ENCODE assay signal across 1 cellular context in genomic region chr2:122390406-122390805, GRCh38.
TF ChIP-seq lines count a peak whose summit lies in the region.

No MANE protein-coding gene starts in this region.

TF ChIP-seq in K562, 482 proteins besides CTCF, POLR2A, EP300 and RAD21 (continued from another document):
- no peak for TF ChIP-seq REST (CRISPR knock-in tag; IDR thresholded peaks at IDR 0.05; ENCODE audit: low read depth)
- no peak for TF ChIP-seq SPI1 (IDR thresholded peaks at IDR 0.05; ENCODE audit: borderline replicate concordance, low read depth, low read length)
- no peak for TF ChIP-seq NCOR1 (IDR thresholded peaks at IDR 0.05)
- no peak for TF ChIP-seq ESRRB (CRISPR knock-in tag; IDR thresholded peaks at IDR 0.05; ENCODE audit: borderline replicate concordance)
- no peak for TF ChIP-seq CBFA2T2 (conservative IDR thresholded peaks at IDR 0.05)
- no peak for TF ChIP-seq ZNF140 (CRISPR knock-in tag; IDR thresholded peaks at IDR 0.05)
- peak; percentile 55; the same call in 1 of the 2 replicates for TF ChIP-seq FOXJ2 (tag; IDR thresholded peaks at IDR 0.05)
- no peak for TF ChIP-seq IFI16 (CRISPR knock-in tag; IDR thresholded peaks at IDR 0.05)
- TF ChIP-seq KAT7 (CRISPR knock-in tag; IDR thresholded peaks at IDR 0.05; ENCODE audit: borderline replicate concordance): no peak
- no peak for TF ChIP-seq ZNF764 (CRISPR knock-in tag; IDR thresholded peaks at IDR 0.05; ENCODE audit: low read depth)
- TF ChIP-seq ATF3 (IDR thresholded peaks at IDR 0.05): peak; percentile 89
- no peak for TF ChIP-seq ATF3 (CRISPR knock-in tag; conservative IDR thresholded peaks at IDR 0.05)
- TF ChIP-seq KLF16 (IDR thresholded peaks at IDR 0.05): no peak
- no peak for TF ChIP-seq SRSF1 (IDR thresholded peaks at IDR 0.05; ENCODE audit: low read depth, low read length)
- TF ChIP-seq TEAD4 (IDR thresholded peaks at IDR 0.05; ENCODE audit: low read length): no peak
- no peak for TF ChIP-seq TEAD4 (CRISPR knock-in tag; IDR thresholded peaks at IDR 0.05; ENCODE audit: borderline replicate concordance)
- no peak for TF ChIP-seq CCAR2 (IDR thresholded peaks at IDR 0.05; ENCODE audit: low read depth, low read length)
- no peak for TF ChIP-seq POLR3G (IDR thresholded peaks at IDR 0.05; ENCODE audit: extremely low read depth, insufficient read length, insufficient replicate concordance)
- no peak for TF ChIP-seq ZNF561 (CRISPR knock-in tag; conservative IDR thresholded peaks at IDR 0.05)
- no peak for TF ChIP-seq HMG20B (CRISPR knock-in tag; IDR thresholded peaks at IDR 0.05)
- TF ChIP-seq GABPA (tag; conservative IDR thresholded peaks at IDR 0.05; ENCODE audit: low read depth): peak; percentile 38; the same call in 1 of the 2 replicates
- peak; percentile 13; the same call in 1 of the 2 replicates for TF ChIP-seq ATF7 (IDR thresholded peaks at IDR 0.05)
- TF ChIP-seq RERE (CRISPR knock-in tag; IDR thresholded peaks at IDR 0.05; ENCODE audit: borderline replicate concordance): no peak
- peak in 1 of 2 experiments; percentile 63; a peak in 1 of 4 replicates for TF ChIP-seq TRIM24 (IDR thresholded peaks at IDR 0.05)
- TF ChIP-seq NCOA4 (IDR thresholded peaks at IDR 0.05; ENCODE audit: partially characterized antibody): no peak
- TF ChIP-seq PTBP1 (IDR thresholded peaks at IDR 0.05; ENCODE audit: low read depth, low read length): no peak
